Comparison of ENCODE assay signal across 8 cellular contexts in genomic region chr3:119681279-119681678, GRCh38. TPM values are rescaled to one million over a fixed set of nuclear protein-coding genes. Genes with fewer than 3 reads are reported as not detected.
A peak's percentile ranks its signal among the peaks of the same experiment; 100 is the strongest.
DNase-seq lines count a peak whose midpoint lies in the region; ATAC-seq and TF ChIP-seq lines count a peak whose summit lies in the region.

No MANE protein-coding gene starts in this region.

- peak; percentile 51 for TF ChIP-seq CTCF in AG09319 (IDR thresholded peaks at IDR 0.05; ENCODE audit: low read depth, low read length)
- TF ChIP-seq CTCF in GM13976 (IDR thresholded peaks at IDR 0.05; ENCODE audit: borderline replicate concordance, control extremely low read depth, extremely low read depth, insufficient read depth, missing control alignments), result peak; percentile 42
- TF ChIP-seq CTCF in IMR-90 (conservative IDR thresholded peaks at IDR 0.05; ENCODE audit: low read depth, low read length), result peak; percentile 74
- TF ChIP-seq CTCF in adrenal gland (IDR thresholded peaks at IDR 0.05), result peak in 5 of 6 experiments; percentile 49 to 67 (median 59)

- ATAC-seq in IMR-90 (ENCODE audit: low read depth), result peak; percentile 45; the same call in 1 of the 2 replicates
- peak; percentile 9 for ATAC-seq in memory B cell (ENCODE audit: low read depth)

- H2BK15ac ChIP-seq in IMR-90 (ENCODE audit: low read depth, low read length), result no peak overlapping the region

- H2AK9ac ChIP-seq in IMR-90 (replicated peaks; ENCODE audit: low read depth, low read length, poor library complexity), result no peak overlapping the region

- H3K9me3 ChIP-seq in IMR-90 (ENCODE audit: control insufficient read depth, insufficient read depth, low read length) (no peaks in the 10 kb centered on the region), adrenal gland (replicated peaks in 1 of 3) (no peaks in the 10 kb centered on the region)

- H3K14ac ChIP-seq in IMR-90 (replicated peaks; ENCODE audit: low read depth, low read length), result no peak overlapping the region

- H3K4me3 Mint-ChIP-seq in memory B cell, result no peak overlapping the region

- H4K8ac ChIP-seq in IMR-90 (ENCODE audit: low read depth in 2 of 2, low read length in 2 of 2), result no peak overlapping the region

- H2BK5ac ChIP-seq in IMR-90 (ENCODE audit: low read depth, low read length, poor library complexity, severe bottlenecking), result no peak overlapping the region

- TF ChIP-seq RAD21 in IMR-90 (IDR thresholded peaks at IDR 0.05; ENCODE audit: low read length), result peak; percentile 86

- H3K4me2 ChIP-seq in IMR-90 (ENCODE audit: low read depth, low read length), result no peak overlapping the region

- H3K36me3 ChIP-seq in IMR-90 (ENCODE audit: control insufficient read depth, insufficient read depth, low read length) (no peaks in the 10 kb centered on the region), adrenal gland (replicated peaks in 1 of 2) (no peaks in the 10 kb centered on the region)

- H3K27me3 ChIP-seq in IMR-90 (ENCODE audit: control insufficient read depth, insufficient read depth, low read length) (peaks cover 9% of the 10 kb centered on the region), adrenal gland (no peaks in the 10 kb centered on the region)

- no peak overlapping the region for H3K18ac ChIP-seq in IMR-90 (ENCODE audit: low read depth, low read length)

- in situ Hi-C loops in GM13976 (cut with MboI; ENCODE audit: low sequenced_read_pairs, unreplicated experiment) (loop anchor here (10.0 to 25.0 kb wide), 3 partner anchors 116 to 796 kb away; partner anchors contain the start of gene ARHGAP31), IMR-90 (cut with MboI; ENCODE audit: low sequenced_read_pairs) (loop anchor here (25.0 kb wide), 4 partner anchors 169 to 794 kb away; partner anchors contain the start of genes ARHGAP31 and TEX55)

- H3K23ac ChIP-seq in IMR-90 (ENCODE audit: low read depth, low read length), result no peak overlapping the region

- intact Hi-C loops in IMR-90 (cut with micrococcal nuclease), result loop anchor here (1.0 to 5.0 kb wide), 6 partner anchors 156 to 799 kb away; partner anchors contain the start of gene POGLUT1
- intact Hi-C loops in adrenal gland (cut with DNase I), result loop anchor here (10.0 kb wide), 2 partner anchors 86 to 406 kb away; partner anchors contain the start of gene PLA1A (in 1 of the 2)

- dilution Hi-C loops in IMR-90 (cut with HindIII; ENCODE audit: low sequenced_read_pairs, unreplicated experiment), result no loop called here

- no peak for DNase-seq in AG09319 (ENCODE audit: extremely low read depth, low read depth)
- peak; percentile 36 for DNase-seq in GM13976 (ENCODE audit: low spot score)
- peak; percentile 58 for DNase-seq in IMR-90
- DNase-seq in adrenal gland, result no peak
- peak in 1 of 2 donors; percentile 48 for DNase-seq in memory B cell (ENCODE audit: low spot score in 2 of 2)
- DNase-seq in activated CD4-positive, CD25-positive, alpha-beta regulatory T cell treated with anti-CD3 and anti-CD28 coated beads, Interleukin-2, amount 50 U/mL, for 72 hours, result no peak
- DNase-seq in HK-2 (ENCODE audit: unreplicated experiment), result no peak
- DNase-seq in SHP77 treated with DMSO at 0.1 percent for 48 hours (lab: John Stamatoyannopoulos, UW), result no peak

- H2AK5ac ChIP-seq in IMR-90 (ENCODE audit: low read depth, low read length), result no peak overlapping the region

- no peak overlapping the region for H2BK120ac ChIP-seq in IMR-90 (ENCODE audit: low read depth, low read length)

- no peaks in the 10 kb centered on the region for H3K27me3 Mint-ChIP-seq in memory B cell

- H3K56ac ChIP-seq in IMR-90 (ENCODE audit: extremely low read depth, insufficient read depth, low read length), result no peak overlapping the region

- no peaks in the 10 kb centered on the region for H3K36me3 Mint-ChIP-seq in memory B cell

- no peak overlapping the region for H3K4ac ChIP-seq in IMR-90 (ENCODE audit: low read depth, low read length)

- H3K9me3 Mint-ChIP-seq in memory B cell, result no peaks in the 10 kb centered on the region

- no peak overlapping the region for H3K27ac Mint-ChIP-seq in memory B cell

- H2BK20ac ChIP-seq in IMR-90 (ENCODE audit: low read depth, low read length), result no peak overlapping the region

- H3K4me1 ChIP-seq in IMR-90 (ENCODE audit: control insufficient read depth, insufficient read depth, low read length) (no peaks in the 10 kb centered on the region), adrenal gland (replicated peaks in 1 of 2) (peaks cover under 1 to 2% of the 10 kb centered on the region in 2 donors)

- POLR2A ChIA-PET in IMR-90 (lab: Charles Lee; ENCODE audit: unreplicated experiment), result no interaction called here

- no peak overlapping the region for H2AFZ ChIP-seq in IMR-90 (replicated peaks; ENCODE audit: low read length, poor library complexity)

- CTCF ChIA-PET in IMR-90 (lab: Yijun Ruan, JAX), result interaction anchor here (0.7 to 2.0 kb wide), 3 partner anchors 9 to 798 kb away, joined by 3 to 6 read pairs (median 4); no protein-coding TSS in a partner anchor

- no peak overlapping the region for H4K5ac ChIP-seq in IMR-90 (ENCODE audit: low read depth, low read length)

- H3K9me1 ChIP-seq in IMR-90 (ENCODE audit: insufficient read depth, low read length), result peaks cover 2% of the 10 kb centered on the region; the same call in 1 of the 2 replicates

- peaks cover 10% of the 10 kb centered on the region for H3K4me1 Mint-ChIP-seq in memory B cell

- no peak overlapping the region for H3K4me3 ChIP-seq in IMR-90 (ENCODE audit: insufficient read depth, low read depth, low read length)
- H3K4me3 ChIP-seq in adrenal gland, result no peak overlapping the region

- no peak overlapping the region for H3K27ac ChIP-seq in IMR-90 (ENCODE audit: insufficient read depth, low read length)
- H3K27ac ChIP-seq in adrenal gland, result no peak overlapping the region

- BruUV-seq in IMR-90 (replicated peaks; lab: Mats Ljungman, UMichigan), result no TSS peak

- WGBS in IMR-90 (ENCODE audit: extremely low coverage in 2 of 2, insufficient read length in 1 of 2), 2 experiments, result no CpG with 5 or more reads among the region's 1 CpG
- WGBS in adrenal gland, 4 donors, result 34 to 46% (median 39%) methylated on average over 1 of the region's 1 CpG

- H3K9ac ChIP-seq in IMR-90 (ENCODE audit: low read depth, low read length), result no peak overlapping the region

- no peaks in the 10 kb centered on the region for H4K20me1 ChIP-seq in IMR-90 (ENCODE audit: insufficient read depth, low read length)

- TF ChIP-seq POLR2A in IMR-90 (IDR thresholded peaks at IDR 0.05; ENCODE audit: low read depth, low read length), result no peak
- no peak for TF ChIP-seq POLR2A in adrenal gland (IDR thresholded peaks at IDR 0.05)

- H4K91ac ChIP-seq in IMR-90 (ENCODE audit: insufficient read depth, low read depth, low read length), result no peak overlapping the region

- peaks cover 0 to 8% of the 10 kb centered on the region in 2 experiments; a peak in 2 of 4 replicates for H3K79me1 ChIP-seq in IMR-90 (ENCODE audit: low read depth in 1 of 2, low read length in 2 of 2)

TF ChIP-seq in IMR-90, 13 proteins besides CTCF, POLR2A, EP300 and RAD21:
- peak; percentile 54 for TF ChIP-seq SMC3 (IDR thresholded peaks at IDR 0.05; ENCODE audit: low read depth, low read length)
- TF ChIP-seq MAZ (IDR thresholded peaks at IDR 0.05; ENCODE audit: borderline replicate concordance, low read depth, low read length), result no peak
- no peak for TF ChIP-seq MXI1 (IDR thresholded peaks at IDR 0.05; ENCODE audit: borderline replicate concordance, low read depth, low read length)
- no peak for TF ChIP-seq USF2 (IDR thresholded peaks at IDR 0.05; ENCODE audit: low read depth, low read length)
- no peak for TF ChIP-seq RFX5 (IDR thresholded peaks at IDR 0.05; ENCODE audit: low read depth, low read length)

RNA-seq across cellular contexts. Expression of gene COX17, which starts 4.1 kb away (rescaled TPM):
- total RNA-seq in IMR-90 (2012; rRNA removed) (2.0 and 8.6 TPM in 2 replicates), adrenal gland (100 to 1,000 TPM in 2 of 8 donors, 10 to 100 TPM in 6; 38.3 to 119 (median 85.8) TPM)
- polyA plus RNA-seq in IMR-90 (2012; rRNA removed) (24.5 and 31.7 TPM in 2 replicates), adrenal gland (100 to 1,000 TPM; 253 to 555 (median 406) TPM)
- 6.0 and 14.4 TPM in 2 replicates for polyA plus RNA-seq in IMR-90 (2012; cell fraction: cytosol; rRNA removed)
- polyA plus RNA-seq in IMR-90 (2012; cell fraction: nucleus; rRNA removed; ENCODE audit: low replicate concordance), result 1.1 and 6.1 TPM in 2 replicates

RNA-seq across cellular contexts. Expression of gene POPDC2, which starts 20.9 kb away (rescaled TPM):
- total RNA-seq in IMR-90 (2012; rRNA removed), result under 0.01 TPM in 2 replicates
- polyA plus RNA-seq in IMR-90 (2012; rRNA removed), result 0.29 and 0.32 TPM in 2 replicates
- polyA plus RNA-seq in IMR-90 (2012; cell fraction: cytosol; rRNA removed), result 0.05 and 0.11 TPM in 2 replicates
- polyA plus RNA-seq in IMR-90 (2012; cell fraction: nucleus; rRNA removed; ENCODE audit: low replicate concordance), result 1.0 and 2.2 TPM in 2 replicates
- total RNA-seq in adrenal gland, result 10 to 100 TPM in 1 of 8 donors, 1 to 10 TPM in 7; 1.3 to 10.6 (median 3.3) TPM
- 10 to 100 TPM in 1 of 3 donors, 1 to 10 TPM in 2; 1.4 to 17.5 (median 5.8) TPM for polyA plus RNA-seq in adrenal gland

RNA-seq across cellular contexts. Expression of gene CFAP91, which starts 21.5 kb away (rescaled TPM):
- total RNA-seq in IMR-90 (2012; rRNA removed) (not detected in 2 replicates), adrenal gland (10 to 100 TPM in 1 of 8 donors, 1 to 10 TPM in 7; 3.4 to 10.1 (median 7.4) TPM)
- polyA plus RNA-seq in IMR-90 (2012; rRNA removed) (not detected in 2 replicates), adrenal gland (10 to 100 TPM in 2 of 3 donors, 1 to 10 TPM in 1; 8.6 to 12.9 (median 10.4) TPM)
- not detected in 2 replicates for polyA plus RNA-seq in IMR-90 (2012; cell fraction: cytosol; rRNA removed)
- polyA plus RNA-seq in IMR-90 (2012; cell fraction: nucleus; rRNA removed; ENCODE audit: low replicate concordance), result 0.05 TPM in 1 of 2 replicates, not detected in the other

Comparison
In these comparisons a context has a peak if more than half of its experiments do, and no peak if none do; other contexts are left out.
1. DNase-seq: peak in GM13976 (single experiment) and IMR-90 (single experiment); none in AG09319 (single experiment), adrenal gland (0 of 7), activated CD4-positive, CD25-positive, alpha-beta regulatory T cell treated with anti-CD3 and anti-CD28 coated beads, Interleukin-2, amount 50 U/mL, for 72 hours (single experiment), HK-2 (single experiment) and SHP77 treated with DMSO at 0.1 percent for 48 hours (single experiment).
2. Peak in every context shown above with its lines, with median percentiles within 50 percentile points of each other: CTCF ChIP-seq.